ENCODE assay signal across 8 cellular contexts in the genomic region with DNA sequence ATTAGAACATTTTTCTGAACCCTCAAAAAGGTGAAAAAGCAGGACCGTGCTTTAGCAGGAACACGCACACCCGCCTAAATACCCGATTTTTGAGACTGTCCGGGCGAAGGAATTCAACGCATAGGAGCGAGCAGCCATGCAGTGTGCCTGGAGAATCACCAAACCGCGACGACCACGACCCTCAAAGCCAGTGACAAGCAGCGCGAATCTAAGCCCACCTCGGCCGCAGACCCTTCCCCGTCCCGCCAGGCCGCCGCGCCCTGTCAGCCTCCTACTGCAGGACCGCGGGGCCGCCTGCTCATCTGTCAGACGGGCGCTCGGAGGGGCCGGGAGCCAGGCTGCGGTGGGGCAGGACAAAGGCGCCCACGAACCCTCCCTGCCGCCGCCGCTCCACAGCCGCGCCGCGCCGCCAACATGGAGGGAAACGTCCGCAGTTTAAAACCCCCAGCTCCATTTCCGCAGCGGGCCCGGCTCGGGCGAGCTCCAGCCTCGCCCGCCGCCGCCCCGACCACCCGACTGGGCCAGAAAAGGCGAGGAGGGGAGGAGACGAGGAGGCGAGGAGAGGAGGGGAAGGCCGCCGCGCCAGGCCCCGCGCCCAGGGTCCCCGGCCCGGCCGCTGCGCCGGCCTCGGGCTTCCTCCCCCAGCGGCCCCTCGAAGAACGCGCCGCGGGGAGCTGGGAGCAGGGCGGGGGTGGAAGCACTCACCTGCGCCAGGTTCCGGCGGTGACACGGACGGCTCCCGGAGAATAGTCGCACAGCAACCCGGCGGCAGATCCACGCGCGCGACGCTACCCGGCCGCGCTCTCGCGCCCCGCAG. TPM values are rescaled to one million over a fixed set of nuclear protein-coding genes. Genes with fewer than 3 reads are reported as not detected.
A peak's percentile ranks its signal among the peaks of the same experiment; 100 is the strongest.
DNase-seq lines count a peak whose midpoint lies in the region; ATAC-seq, FAIRE-seq and TF ChIP-seq lines count a peak whose summit lies in the region.

A gene (minus strand): TSS at position 790 of the 817 bp plus-strand sequence. CDS start 3,963 bp downstream, outside the sequence.

- POLR2A ChIA-PET in K562 (lab: Yijun Ruan, JAX): interaction anchor here (0.8 to 2.6 kb wide), 8 partner anchors 9 to 28 kb away, joined by 3 to 17 read pairs (median 4); no protein-coding TSS in a partner anchor

- TF ChIP-seq EP300 in K562 (IDR thresholded peaks at IDR 0.05; ENCODE audit: low read length): no peak

- TF ChIP-seq POLR2A in K562 (conservative IDR thresholded peaks at IDR 0.05): peak; percentile 62; the same call in 1 of the 2 replicates

- BruUV-seq in K562 (replicated peaks; lab: Mats Ljungman, UMichigan): no TSS peak

- in situ Hi-C loops in K562 (cut with MboI): no loop called here

- peak; percentile 52 for ATAC-seq in K562

- TF ChIP-seq RAD21 in K562 (CRISPR knock-in tag; conservative IDR thresholded peaks at IDR 0.05 in 1 of 2, IDR thresholded peaks at IDR 0.05 in 1 of 2): no peak

- H3K4me1 ChIP-seq in K562 (replicated peaks in 1 of 2; ENCODE audit: control insufficient read depth in 2 of 2, insufficient read depth in 2 of 2, low read length in 2 of 2): peaks cover 24 to 33% of the 10 kb centered on the region in 2 experiments

- CTCF ChIA-PET in K562 (lab: Yijun Ruan, JAX; ENCODE audit: low intra/inter-chr PET ratio): interaction anchor here (0.6 kb wide), 1 partner anchor 463 kb away, joined by 4 read pairs; no protein-coding TSS in a partner anchor

- peak within 1 kb of the TSS; percentile 87 for H3K27ac ChIP-seq in K562 (ENCODE audit: extremely low read depth, low read depth, low read length)

- H3K36me3 ChIP-seq in K562 (ENCODE audit: control insufficient read depth, insufficient read depth, low read length): peaks cover 33% of the 10 kb centered on the region

- no peaks in the 10 kb centered on the region for H3K27me3 ChIP-seq in K562 (ENCODE audit: control insufficient read depth in 2 of 2, insufficient read depth in 2 of 2, low read length in 2 of 2)

- H3K4me2 ChIP-seq in K562 (ENCODE audit: insufficient read depth, low read length): peak within 1 kb of the TSS; percentile 97

- peak within 1 kb of the TSS; percentile 79 for H2AFZ ChIP-seq in K562 (ENCODE audit: low read depth, low read length)

- H3K9me3 ChIP-seq in K562 (replicated peaks; ENCODE audit: control insufficient read depth, insufficient read depth, low read depth, low read length): peaks cover 8% of the 10 kb centered on the region; the same call in 1 of the 2 replicates
- H3K9me3 ChIP-seq in iPS-18c (ENCODE audit: control insufficient read depth, insufficient read depth, low read length): peaks cover 3% of the 10 kb centered on the region

- H3K4me3 ChIP-seq in HFF-Myc (replicated peaks; ENCODE audit: low read depth, low read length) (peak within 1 kb of the TSS; percentile 71), K562 (peak within 1 kb of the TSS; percentile 94), iPS-18c (ENCODE audit: insufficient read depth, low read depth, low read length) (peak within 1 kb of the TSS; percentile 89), skeletal muscle cell (ENCODE audit: low read depth, low read length) (peak within 1 kb of the TSS; percentile 83)

- peak within 1 kb of the TSS; percentile 86 to 99 for H3K9ac ChIP-seq in K562 (ENCODE audit: insufficient read depth in 1 of 2, low read depth in 2 of 2, low read length in 2 of 2)

- peak; percentile 8 for DNase-seq in NOMO-1 treated with DMSO at 0.1 percent for 48 hours (lab: John Stamatoyannopoulos, UW; ENCODE audit: unreplicated experiment)
- no peak for DNase-seq in NOMO-1 treated with dmso at 0.1 percent for 144 hours (lab: John Stamatoyannopoulos, UW; ENCODE audit: unreplicated experiment)
- no peak for DNase-seq in HFF-Myc (ENCODE audit: extremely low read depth, low read depth)
- DNase-seq in NCI-H460 (ENCODE audit: extremely low read depth, low read depth): no peak
- DNase-seq in K562 (ENCODE audit: extremely low read depth in 1 of 4, low spot score in 3 of 4): peak in 2 of 4 experiments; percentile 45 to 54
- no peak for DNase-seq in skeletal muscle cell (ENCODE audit: low read depth)
- DNase-seq in RKO (ENCODE audit: low spot score): no peak

- under 1% methylated on average over 60 of the region's 93 CpGs for WGBS in K562 (ENCODE audit: insufficient coverage, low coverage, missing lambda C conversion rate)

- FAIRE-seq in K562 (lab: Jason Lieb, UNC): no peak

- H4K20me1 ChIP-seq in K562 (replicated peaks; ENCODE audit: control insufficient read depth, insufficient read depth, low read length): peaks cover 36% of the 10 kb centered on the region

- intact Hi-C loops in K562 (cut with micrococcal nuclease): loop anchor here (2.0 kb wide), 1 partner anchor 17 kb away; no protein-coding TSS in a partner anchor

- peaks cover 55% of the 10 kb centered on the region for H3K79me2 ChIP-seq in K562 (ENCODE audit: control insufficient read depth, insufficient read depth, low read length)

- H3K9me1 ChIP-seq in K562 (ENCODE audit: control insufficient read depth, insufficient read depth, low read length): peaks cover 10% of the 10 kb centered on the region

- no peak for TF ChIP-seq CTCF in HFF-Myc (IDR thresholded peaks at IDR 0.05; ENCODE audit: low read depth, low read length, missing control alignments)
- TF ChIP-seq CTCF in K562 (IDR thresholded peaks at IDR 0.05 in 2 of 3, conservative IDR thresholded peaks at IDR 0.05 in 1 of 3; ENCODE audit: insufficient read depth in 2 of 3, low read depth in 1 of 3, low read length in 3 of 3): no peak

TF ChIP-seq in K562, 482 proteins besides CTCF, POLR2A, EP300 and RAD21 (continues in another document):
- TF ChIP-seq, protein P1, sequence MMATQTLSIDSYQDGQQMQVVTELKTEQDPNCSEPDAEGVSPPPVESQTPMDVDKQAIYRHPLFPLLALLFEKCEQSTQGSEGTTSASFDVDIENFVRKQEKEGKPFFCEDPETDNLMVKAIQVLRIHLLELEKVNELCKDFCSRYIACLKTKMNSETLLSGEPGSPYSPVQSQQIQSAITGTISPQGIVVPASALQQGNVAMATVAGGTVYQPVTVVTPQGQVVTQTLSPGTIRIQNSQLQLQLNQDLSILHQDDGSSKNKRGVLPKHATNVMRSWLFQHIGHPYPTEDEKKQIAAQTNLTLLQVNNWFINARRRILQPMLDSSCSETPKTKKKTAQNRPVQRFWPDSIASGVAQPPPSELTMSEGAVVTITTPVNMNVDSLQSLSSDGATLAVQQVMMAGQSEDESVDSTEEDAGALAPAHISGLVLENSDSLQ (IDR thresholded peaks at IDR 0.05): peak; percentile 20; the same call in 1 of the 2 replicates
- TF ChIP-seq HNRNPL (IDR thresholded peaks at IDR 0.05; ENCODE audit: low read depth, low read length): no peak; the same call in 1 of the 2 replicates
- TF ChIP-seq, protein P2, sequence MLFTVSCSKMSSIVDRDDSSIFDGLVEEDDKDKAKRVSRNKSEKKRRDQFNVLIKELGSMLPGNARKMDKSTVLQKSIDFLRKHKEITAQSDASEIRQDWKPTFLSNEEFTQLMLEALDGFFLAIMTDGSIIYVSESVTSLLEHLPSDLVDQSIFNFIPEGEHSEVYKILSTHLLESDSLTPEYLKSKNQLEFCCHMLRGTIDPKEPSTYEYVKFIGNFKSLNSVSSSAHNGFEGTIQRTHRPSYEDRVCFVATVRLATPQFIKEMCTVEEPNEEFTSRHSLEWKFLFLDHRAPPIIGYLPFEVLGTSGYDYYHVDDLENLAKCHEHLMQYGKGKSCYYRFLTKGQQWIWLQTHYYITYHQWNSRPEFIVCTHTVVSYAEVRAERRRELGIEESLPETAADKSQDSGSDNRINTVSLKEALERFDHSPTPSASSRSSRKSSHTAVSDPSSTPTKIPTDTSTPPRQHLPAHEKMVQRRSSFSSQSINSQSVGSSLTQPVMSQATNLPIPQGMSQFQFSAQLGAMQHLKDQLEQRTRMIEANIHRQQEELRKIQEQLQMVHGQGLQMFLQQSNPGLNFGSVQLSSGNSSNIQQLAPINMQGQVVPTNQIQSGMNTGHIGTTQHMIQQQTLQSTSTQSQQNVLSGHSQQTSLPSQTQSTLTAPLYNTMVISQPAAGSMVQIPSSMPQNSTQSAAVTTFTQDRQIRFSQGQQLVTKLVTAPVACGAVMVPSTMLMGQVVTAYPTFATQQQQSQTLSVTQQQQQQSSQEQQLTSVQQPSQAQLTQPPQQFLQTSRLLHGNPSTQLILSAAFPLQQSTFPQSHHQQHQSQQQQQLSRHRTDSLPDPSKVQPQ (CRISPR knock-in tag; IDR thresholded peaks at IDR 0.05; ENCODE audit: borderline replicate concordance): no peak
- TF ChIP-seq, protein P3, sequence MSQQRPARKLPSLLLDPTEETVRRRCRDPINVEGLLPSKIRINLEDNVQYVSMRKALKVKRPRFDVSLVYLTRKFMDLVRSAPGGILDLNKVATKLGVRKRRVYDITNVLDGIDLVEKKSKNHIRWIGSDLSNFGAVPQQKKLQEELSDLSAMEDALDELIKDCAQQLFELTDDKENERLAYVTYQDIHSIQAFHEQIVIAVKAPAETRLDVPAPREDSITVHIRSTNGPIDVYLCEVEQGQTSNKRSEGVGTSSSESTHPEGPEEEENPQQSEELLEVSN (IDR thresholded peaks at IDR 0.05; ENCODE audit: borderline replicate concordance in 1 of 2, extremely low read depth in 1 of 2, insufficient read depth in 1 of 2, insufficient read length in 1 of 2, low read depth in 1 of 2, low read length in 1 of 2, poor library complexity in 1 of 2, severe bottlenecking in 1 of 2): peak; percentile 4 to 31

RNA-seq across cellular contexts. Expression of the gene that starts here (rescaled TPM):
- total RNA-seq in NCI-H460 (2014; rRNA removed; shearing (Covaris generic)): 82.5 and 87.0 TPM in 2 replicates
- polyA plus RNA-seq in NCI-H460 (2014; cell fraction: nucleus; rRNA removed): 91.4 and 148 TPM in 2 replicates
- 218 and 419 TPM in 2 replicates for total RNA-seq in K562 (2011; cell fraction: chromatin; rRNA removed; ENCODE audit: low replicate concordance)
- total RNA-seq in K562 (2011; cell fraction: nucleolus; rRNA removed): 192 and 198 TPM in 2 replicates
- 268 and 304 TPM in 2 replicates for total RNA-seq in K562 (2011; cell fraction: nucleoplasm; rRNA removed)
- total RNA-seq in K562 (2014; rRNA removed): 102 and 116 TPM in 2 replicates
- total RNA-seq in K562 (2014; rRNA removed; fragmentation: Illumina TruSeq; extraction: Trizol): 205 and 234 TPM in 2 replicates
- total RNA-seq in K562 (2015; rRNA removed; fragmentation: Illumina TruSeq; extraction: Trizol): 177 and 192 TPM in 2 replicates
- 229 and 235 TPM in 2 replicates for total RNA-seq in K562 (2021)
- polyA plus RNA-seq in K562 (2011; rRNA removed): 170 and 197 TPM in 2 replicates
- 90.3 and 164 TPM in 2 replicates for polyA plus RNA-seq in K562 (2011; cell fraction: cytosol; rRNA removed)
- 137 and 143 TPM in 2 replicates for polyA plus RNA-seq in K562 (2011; cell fraction: nucleus; rRNA removed)
- 106 and 154 TPM in 2 replicates for polyA plus RNA-seq in K562 (2012)
- polyA plus RNA-seq in K562 (2014; fragmentation: Illumina TruSeq; extraction: Trizol): 160 and 197 TPM in 2 replicates
- 100 to 1,000 TPM; 203 to 217 TPM for polyA plus RNA-seq in K562 (2014; fragmentation: Nextera tagmentation; extraction: Ambion mirVana)
- 144 and 147 TPM in 2 replicates for polyA plus RNA-seq in K562 (2014; rRNA removed)
- 186 and 194 TPM in 2 replicates for polyA minus RNA-seq in K562 (2011; rRNA and poly(A)+ RNA removed)
- polyA minus RNA-seq in K562 (2011; cell fraction: cytosol; rRNA and poly(A)+ RNA removed): 95.8 and 96.2 TPM in 2 replicates
- polyA minus RNA-seq in K562 (2011; cell fraction: nucleus; rRNA and poly(A)+ RNA removed): 102 and 157 TPM in 2 replicates
